1 cellular context compared by ENCODE assay signal in genomic region chr6:27251672-27252251, GRCh38.
A peak's percentile ranks its signal among the peaks of the same experiment; 100 is the strongest.
TF ChIP-seq lines count a peak whose summit lies in the region.

No MANE protein-coding gene starts in this region.

TF ChIP-seq in K562, 482 proteins besides CTCF, POLR2A, EP300 and RAD21 (continued from another document and continues in another):
- TF ChIP-seq TFE3 (CRISPR knock-in tag; IDR thresholded peaks at IDR 0.05) (no peak), IFI16 (CRISPR knock-in tag; IDR thresholded peaks at IDR 0.05) (no peak), NFATC3 (IDR thresholded peaks at IDR 0.05) (no peak), ZFX (CRISPR knock-in tag; IDR thresholded peaks at IDR 0.05) (peak; percentile 94), PRDM10 (IDR thresholded peaks at IDR 0.05; ENCODE audit: partially characterized antibody) (no peak), TRIM24 (IDR thresholded peaks at IDR 0.05) (peak in 1 of 2 experiments; percentile 39; a peak in 1 of 4 replicates), ZNF830 (CRISPR knock-in tag; IDR thresholded peaks at IDR 0.05) (peak; percentile 56; the same call in 1 of the 2 replicates), THRAP3 (IDR thresholded peaks at IDR 0.05; ENCODE audit: borderline replicate concordance) (no peak), YBX1 (IDR thresholded peaks at IDR 0.05) (no peak), MLX (CRISPR knock-in tag; conservative IDR thresholded peaks at IDR 0.05) (no peak), KDM2B (CRISPR knock-in tag; IDR thresholded peaks at IDR 0.05) (peak; percentile 82; the same call in 1 of the 2 replicates), MTA1 (IDR thresholded peaks at IDR 0.05; ENCODE audit: borderline replicate concordance) (peak; percentile 68), BMI1 (IDR thresholded peaks at IDR 0.05; ENCODE audit: low read length) (no peak), HMBOX1 (IDR thresholded peaks at IDR 0.05) (no peak), SMARCC2 (IDR thresholded peaks at IDR 0.05; ENCODE audit: low read depth) (peak; percentile 21; the same call in 1 of the 2 replicates), TAF1 (IDR thresholded peaks at IDR 0.05; ENCODE audit: control insufficient read depth, extremely low read depth, insufficient read depth, low read length, severe bottlenecking) (peak; percentile 32), ZNF717 (CRISPR knock-in tag; IDR thresholded peaks at IDR 0.05) (no peak), FOXO4 (CRISPR knock-in tag; IDR thresholded peaks at IDR 0.05) (no peak), ZNF3 (CRISPR knock-in tag; IDR thresholded peaks at IDR 0.05) (no peak), SREBF1 (IDR thresholded peaks at IDR 0.05; ENCODE audit: borderline replicate concordance, low read depth, low read length) (peak; percentile 30; the same call in 1 of the 2 replicates), RCOR1 (IDR thresholded peaks at IDR 0.05; ENCODE audit: borderline replicate concordance in 1 of 2, low read depth in 2 of 2, low read length in 2 of 2) (no peak), ZNF407 (IDR thresholded peaks at IDR 0.05; ENCODE audit: low read depth) (no peak), XRCC3 (IDR thresholded peaks at IDR 0.05) (no peak), MBD1 (CRISPR knock-in tag; IDR thresholded peaks at IDR 0.05) (no peak), ZNF395 (CRISPR knock-in tag; IDR thresholded peaks at IDR 0.05) (no peak), C11orf30 (IDR thresholded peaks at IDR 0.05; ENCODE audit: low read depth) (no peak), RNF219 (CRISPR knock-in tag; IDR thresholded peaks at IDR 0.05) (no peak), CBFB (CRISPR knock-in tag; IDR thresholded peaks at IDR 0.05) (peak; percentile 89), MYNN (IDR thresholded peaks at IDR 0.05) (peak; percentile 74), MYNN (CRISPR knock-in tag; IDR thresholded peaks at IDR 0.05) (no peak), RBM22 (IDR thresholded peaks at IDR 0.05; ENCODE audit: low read depth, low read length, poor library complexity, severe bottlenecking) (peak; percentile 82), ZNF57 (CRISPR knock-in tag; IDR thresholded peaks at IDR 0.05) (0 out of 2 replicates have a peak, but pooled peaks have one; percentile 18), HIVEP1 (CRISPR knock-in tag; IDR thresholded peaks at IDR 0.05) (no peak), MED1 (CRISPR knock-in tag; IDR thresholded peaks at IDR 0.05; ENCODE audit: borderline replicate concordance) (no peak)
